Comparison of ENCODE assay signal across 11 cellular contexts in the genomic region with DNA sequence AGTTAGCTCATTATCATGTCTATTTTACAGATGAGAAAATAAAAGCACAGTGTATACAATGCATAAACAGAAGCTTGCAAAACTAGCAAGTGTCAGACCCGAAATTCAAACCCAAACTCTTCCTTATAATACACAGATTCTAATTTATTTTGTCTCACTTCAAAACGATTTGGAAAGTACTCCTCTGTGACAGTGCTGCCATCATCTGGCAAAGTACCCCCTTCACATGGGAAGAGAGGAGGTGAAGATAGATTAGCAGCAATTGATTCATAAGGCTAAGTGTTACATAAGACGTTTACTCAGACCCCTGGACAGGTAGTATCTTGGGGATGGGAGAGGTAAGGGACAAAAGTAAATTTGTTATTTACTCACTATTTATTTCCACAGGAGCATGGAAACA.
DNase-seq lines count a peak whose midpoint lies in the region; ATAC-seq, FAIRE-seq and TF ChIP-seq lines count a peak whose summit lies in the region.
"Had no signal": no experiment of that assay in that cellular context is flagged by ENCODE, and none has a peak within 500 bp of the region (broad histone marks: within the 10 kb centered on the region; RNA-seq: fewer than 3 reads in every experiment).

No MANE protein-coding gene starts in this region.

- no peak overlapping the region for H3K9ac ChIP-seq in neural progenitor cell

- H2AFZ ChIP-seq in neural progenitor cell (replicated peaks) = no peak overlapping the region

- in situ Hi-C loops in G401 (cut with HindIII; ENCODE audit: low sequenced_read_pairs) = no loop called here

- no peaks in the 10 kb centered on the region for H3K9me3 Mint-ChIP-seq in neural progenitor cell

- H3K27ac Mint-ChIP-seq in neural progenitor cell = no peak overlapping the region
- H3K27ac Mint-ChIP-seq: activated B cell treated with CpG ODN at 0.5 μM for 24 hours; B cell; dendritic cell treated with granulocyte-macrophage colony-stimulating factor and Interleukin-4, amounts not matched to agents 40 ng/mL and 50 ng/mL, for 4 days had no signal

- no peak for ATAC-seq in psoas muscle

- WGBS in psoas muscle, 3 donors = 20 to 22% (median 21%) methylated on average over 3 of the region's 3 CpGs

- H3K27me3 ChIP-seq in bronchial epithelial cell (ENCODE audit: control insufficient read depth, insufficient read depth, low read length) (no peaks in the 10 kb centered on the region), neural progenitor cell (no peaks in the 10 kb centered on the region), psoas muscle (ENCODE audit: insufficient read depth in 3 of 3, low read length in 2 of 3) (no peaks in the 10 kb centered on the region)

- no peaks in the 10 kb centered on the region for H3K79me2 ChIP-seq in neural progenitor cell (ENCODE audit: low read depth)

- no peaks in the 10 kb centered on the region for H3K9me3 ChIP-seq in neural progenitor cell (ENCODE audit: low read depth)
- H3K9me3 ChIP-seq in psoas muscle = no peaks in the 10 kb centered on the region

- no peak overlapping the region for H3K27ac ChIP-seq in neural progenitor cell
- no peak overlapping the region for H3K27ac ChIP-seq in psoas muscle

- peaks cover 2% of the 10 kb centered on the region for H3K27me3 Mint-ChIP-seq in neural progenitor cell (ENCODE audit: insufficient read depth, low read depth)
- H3K27me3 Mint-ChIP-seq: activated B cell treated with CpG ODN at 0.5 μM for 24 hours; B cell; dendritic cell treated with granulocyte-macrophage colony-stimulating factor and Interleukin-4, amounts not matched to agents 40 ng/mL and 50 ng/mL, for 4 days had no signal

- no peak overlapping the region for H3K4me2 ChIP-seq in neural progenitor cell

- H3K36me3 ChIP-seq in bronchial epithelial cell (ENCODE audit: control insufficient read depth, insufficient read depth, low read length) (no peaks in the 10 kb centered on the region), neural progenitor cell (no peaks in the 10 kb centered on the region), psoas muscle (ENCODE audit: insufficient read depth in 1 of 2, low read depth in 1 of 2) (no peaks in the 10 kb centered on the region)

- no peaks in the 10 kb centered on the region for H4K20me1 ChIP-seq in neural progenitor cell (ENCODE audit: low read depth)

- H3K4me1 ChIP-seq in neural progenitor cell (no peaks in the 10 kb centered on the region), psoas muscle (no peaks in the 10 kb centered on the region)

- peak; percentile 10 for DNase-seq in NCI-H2171 treated with DMSO at 0.1 percent for 48 hours (lab: John Stamatoyannopoulos, UW)
- DNase-seq in NCI-H2171 (lab: John Stamatoyannopoulos, UW) = no peak
- peak; percentile 34 for DNase-seq in NAMALWA (ENCODE audit: low spot score)
- peak; percentile 41 for DNase-seq in bronchial epithelial cell (ENCODE audit: low read depth)
- peak; percentile 42 for DNase-seq in neural progenitor cell (ENCODE audit: low spot score)
- no peak for DNase-seq in G401 (ENCODE audit: low spot score)
- DNase-seq in psoas muscle = no peak
- DNase-seq in activated T-cell treated with anti-CD3 and anti-CD28 coated beads for 4 hours = no peak
- DNase-seq: activated B cell treated with CpG ODN at 0.5 μM for 24 hours had no signal

- H3F3A ChIP-seq in neural progenitor cell (ENCODE audit: low read depth) = no peaks in the 10 kb centered on the region

- H3K4me3 ChIP-seq in bronchial epithelial cell (ENCODE audit: low read depth, low read length) (no peak overlapping the region), neural progenitor cell (no peak overlapping the region), psoas muscle (no peak overlapping the region)

- no peak overlapping the region for H3K4me3 Mint-ChIP-seq in neural progenitor cell
- H3K4me3 Mint-ChIP-seq: activated B cell treated with CpG ODN at 0.5 μM for 24 hours; B cell; dendritic cell treated with granulocyte-macrophage colony-stimulating factor and Interleukin-4, amounts not matched to agents 40 ng/mL and 50 ng/mL, for 4 days had no signal

- no peaks in the 10 kb centered on the region for H3K4me1 Mint-ChIP-seq in neural progenitor cell
- H3K4me1 Mint-ChIP-seq: activated B cell treated with CpG ODN at 0.5 μM for 24 hours, B cell had no signal

- TF ChIP-seq CTCF in bronchial epithelial cell (IDR thresholded peaks at IDR 0.05; ENCODE audit: insufficient read depth, low read length, severe bottlenecking) = peak; percentile 30
- peak; percentile 70 for TF ChIP-seq CTCF in neural progenitor cell (IDR thresholded peaks at IDR 0.05)
- TF ChIP-seq CTCF in psoas muscle (IDR thresholded peaks at IDR 0.05) = no peak

- H3K36me3 Mint-ChIP-seq in neural progenitor cell = no peaks in the 10 kb centered on the region

- no peak for FAIRE-seq in bronchial epithelial cell (lab: Jason Lieb, UNC)

- intact Hi-C loops in psoas muscle (cut with DNase I) = loop anchor here in 1 of 2 donors (5.0 kb wide), 1 partner anchor 418 kb away; no protein-coding TSS in a partner anchor

Comparison
In these comparisons a context has a peak if more than half of its experiments do, and no peak if none do; other contexts are left out.
1. DNase-seq: peak in NCI-H2171 treated with DMSO at 0.1 percent for 48 hours (single experiment), NAMALWA (single experiment), bronchial epithelial cell (single experiment) and neural progenitor cell (single experiment); none in NCI-H2171 (single experiment), G401 (single experiment), psoas muscle (0 of 2) and activated T-cell treated with anti-CD3 and anti-CD28 coated beads for 4 hours (single experiment).